ENCODE assay signal across 19 cellular contexts in genomic region chr22:25661067-25661466, GRCh38.
DNase-seq lines count a peak whose midpoint lies in the region; ATAC-seq and TF ChIP-seq lines count a peak whose summit lies in the region.
"Had no signal": no experiment of that assay in that cellular context is flagged by ENCODE, and none has a peak within 500 bp of the region (broad histone marks: within the 10 kb centered on the region; RNA-seq: fewer than 3 reads in every experiment).

No MANE protein-coding gene starts in this region.

- H3K27me3 ChIP-seq in adipocyte (replicated peaks; ENCODE audit: control insufficient read depth, insufficient read depth, low read length) (no peaks in the 10 kb centered on the region), PC-3 (ENCODE audit: low read length) (peaks cover 20% of the 10 kb centered on the region; the same call in 1 of the 2 replicates), vagina (no peaks in the 10 kb centered on the region)
- H3K27me3 ChIP-seq: SJSA1, tibial nerve had no signal

- POLR2A ChIA-PET in PC-3 (lab: Charles Lee; ENCODE audit: unreplicated experiment) = no interaction called here

- peak overlapping the region; percentile 47 for H3K4me3 ChIP-seq in adipocyte (ENCODE audit: low read length)
- H3K4me3 ChIP-seq in PC-3 (ENCODE audit: low read length) = no peak overlapping the region
- no peak overlapping the region for H3K4me3 ChIP-seq in vagina
- H3K4me3 ChIP-seq: GM23338, PC-9, SJSA1, tibial nerve had no signal

- H3K9ac ChIP-seq in adipocyte (ENCODE audit: low read length) (no peak overlapping the region), PC-3 (ENCODE audit: low read length) (no peak overlapping the region)

- ATAC-seq in Right ventricle myocardium superior (ENCODE audit: poor library complexity) = peak; percentile 83
- peak; percentile 84 for ATAC-seq in omental fat pad (ENCODE audit: low FRiP score)
- no peak for ATAC-seq in GM19463 (IDR thresholded peaks at IDR 0.05; ENCODE audit: unreplicated experiment)
- no peak for ATAC-seq in PC-3
- ATAC-seq: CD8-positive, alpha-beta T cell; GM23338 had no signal

- H3K9me2 ChIP-seq in PC-3 (replicated peaks; ENCODE audit: low read length) = no peaks in the 10 kb centered on the region

- no peak overlapping the region for H3K27ac ChIP-seq in PC-3 (ENCODE audit: low read length)
- H3K27ac ChIP-seq in vagina = no peak overlapping the region
- H3K27ac ChIP-seq: PC-9, SJSA1, tibial nerve had no signal

- H3K4me1 ChIP-seq in adipocyte (ENCODE audit: control insufficient read depth, insufficient read depth, low read length) (peaks cover 27% of the 10 kb centered on the region), PC-3 (ENCODE audit: insufficient read depth, low read length) (no peaks in the 10 kb centered on the region), vagina (no peaks in the 10 kb centered on the region)
- H3K4me1 ChIP-seq: SJSA1 had no signal

- H3K36me3 ChIP-seq in adipocyte (ENCODE audit: control insufficient read depth, insufficient read depth, low read length, severe bottlenecking) = no peaks in the 10 kb centered on the region
- no peaks in the 10 kb centered on the region for H3K36me3 ChIP-seq in PC-3 (ENCODE audit: low read depth, low read length)
- H3K36me3 ChIP-seq in vagina = no peaks in the 10 kb centered on the region
- H3K36me3 ChIP-seq: SJSA1, tibial nerve had no signal

- DNase-seq in NCI-H1105 (lab: John Stamatoyannopoulos, UW) (peak; percentile 23), adipocyte (ENCODE audit: low read depth) (peak; percentile 56), Right ventricle myocardium superior (no peak), omental fat pad (ENCODE audit: low spot score) (no peak), PC-3 (no peak), NCI-H1417 (lab: John Stamatoyannopoulos, UW) (no peak), vagina (ENCODE audit: extremely low spot score in 2 of 2) (no peak)
- DNase-seq: activated T-cell treated with anti-CD3 and anti-CD28 coated beads, Interleukin-2, amount 50 U/mL, for 48 hours; CD8-positive, alpha-beta T cell; DMS79; glutamatergic neuron; NCI-H1930; NCI-H748 treated with DMSO at 0.1 percent for 48 hours; PC-9; stimulated activated CD4-positive, alpha-beta T cell treated with anti-CD3 and anti-CD28 coated beads, Interleukin-12 subunit alpha, Interleukin-12 subunit beta, amount 100 ng/mL, for 4 hours had no signal

- H3K9me3 ChIP-seq in adipocyte (ENCODE audit: control insufficient read depth, low read length) (no peaks in the 10 kb centered on the region), PC-3 (ENCODE audit: low read length) (no peaks in the 10 kb centered on the region), vagina (no peaks in the 10 kb centered on the region)
- H3K9me3 ChIP-seq: SJSA1, tibial nerve had no signal

- H2AFZ ChIP-seq in PC-3 (ENCODE audit: low read length) = no peak overlapping the region
- H2AFZ ChIP-seq: GM23338, PC-9 had no signal

- TF ChIP-seq CTCF in omental fat pad (IDR thresholded peaks at IDR 0.05) = no peak
- no peak for TF ChIP-seq CTCF in PC-3 (conservative IDR thresholded peaks at IDR 0.05; ENCODE audit: low read depth, low read length)
- TF ChIP-seq CTCF in vagina (IDR thresholded peaks at IDR 0.05) = no peak

- no peak for TF ChIP-seq POLR2A in vagina (IDR thresholded peaks at IDR 0.05)

- no peaks in the 10 kb centered on the region for H3K79me2 ChIP-seq in PC-3 (ENCODE audit: low read length)

- no TSS peak for BruUV-seq in PC-3 (replicated peaks; lab: Mats Ljungman, UMichigan)

- intact Hi-C loops in Right ventricle myocardium superior (cut with DNase I) = no loop called here
- intact Hi-C loops in PC-3 (cut with micrococcal nuclease) = no loop called here
- intact Hi-C loops in vagina (cut with DNase I) = no loop called here

- H4K20me1 ChIP-seq in PC-3 (ENCODE audit: low read length) = no peaks in the 10 kb centered on the region

- no peak overlapping the region for H3K4me2 ChIP-seq in PC-3 (ENCODE audit: low read length)
- H3K4me2 ChIP-seq: GM23338, PC-9 had no signal

- CTCF ChIA-PET in PC-3 (lab: Charles Lee) = no interaction called here

- no peaks in the 10 kb centered on the region for H3F3A ChIP-seq in PC-3 (ENCODE audit: low read length, unreplicated experiment)

Comparison
In these comparisons a context has a peak if more than half of its experiments do, and no peak if none do; other contexts are left out.
1. DNase-seq: peak in NCI-H1105 (single experiment) and adipocyte (single experiment); none in Right ventricle myocardium superior (single experiment), omental fat pad (single experiment), PC-3 (single experiment), NCI-H1417 (0 of 3) and vagina (0 of 2).
2. ATAC-seq: peak in Right ventricle myocardium superior (single experiment) and omental fat pad (single experiment); none in GM19463 (single experiment) and PC-3 (single experiment).